1 cellular context compared by ENCODE assay signal in the genomic region with DNA sequence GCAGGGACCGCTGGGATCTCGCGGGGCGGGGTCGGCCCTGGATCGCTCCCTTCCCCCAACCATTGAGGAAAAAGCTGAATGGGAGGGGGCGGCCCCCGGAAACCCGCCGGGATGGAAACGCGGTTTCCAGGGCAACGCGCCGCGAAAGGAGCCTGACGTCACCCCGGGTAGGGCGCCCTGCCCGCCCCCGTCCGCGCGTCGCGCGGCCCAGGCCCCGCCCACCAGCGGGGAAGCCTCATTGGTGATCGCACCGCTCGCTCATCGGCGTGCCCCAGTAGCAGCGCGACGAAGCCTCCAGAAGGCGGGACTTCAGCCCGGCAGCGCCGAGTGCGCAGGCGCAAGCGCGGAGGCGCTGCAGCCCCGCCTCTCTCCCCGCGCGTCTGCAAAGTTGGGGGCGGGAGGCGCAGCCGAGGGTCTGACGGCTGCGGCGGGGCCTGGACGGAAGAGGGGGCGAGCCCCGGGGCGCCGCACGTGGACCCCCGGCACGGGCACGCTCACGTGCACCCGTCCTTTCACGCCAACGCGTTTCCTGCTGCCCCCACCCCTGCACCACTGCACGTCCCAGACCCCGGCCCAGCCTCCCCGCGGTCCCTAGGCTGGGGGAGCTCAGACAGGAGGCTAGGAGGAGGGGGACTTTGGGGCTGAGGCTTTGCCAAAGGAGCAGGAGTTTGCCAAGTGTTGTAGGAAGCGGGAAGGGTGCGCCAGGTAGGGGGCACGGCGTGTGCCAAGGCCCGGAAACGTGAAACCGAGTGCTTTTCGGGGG.
TF ChIP-seq lines count a peak whose summit lies in the region.

No MANE protein-coding gene starts in this region.

TF ChIP-seq in SK-N-SH, 30 proteins besides CTCF, POLR2A, EP300 and RAD21 (continued from another document):
- TF ChIP-seq TAF1 (IDR thresholded peaks at IDR 0.05; ENCODE audit: borderline replicate concordance, low read depth, low read length) (no peak), RCOR1 (IDR thresholded peaks at IDR 0.05; ENCODE audit: low read length) (no peak), EZH2phosphoT487 (IDR thresholded peaks at IDR 0.05; ENCODE audit: borderline replicate concordance, low read depth) (no peak), TEAD4 (IDR thresholded peaks at IDR 0.05; ENCODE audit: borderline replicate concordance, insufficient read depth) (no peak), GABPA (IDR thresholded peaks at IDR 0.05; ENCODE audit: low read depth) (peak; percentile 41; the same call in 1 of the 2 replicates), NRF1 (IDR thresholded peaks at IDR 0.05; ENCODE audit: low read depth, low read length) (peak; percentile 85), NFIC (IDR thresholded peaks at IDR 0.05; ENCODE audit: borderline replicate concordance) (no peak), PBX3 (IDR thresholded peaks at IDR 0.05) (peak; percentile 99), GATA2 (CRISPR knock-in tag; IDR thresholded peaks at IDR 0.05) (no peak), USF1 (IDR thresholded peaks at IDR 0.05; ENCODE audit: borderline replicate concordance, low read depth) (no peak), RFX5 (IDR thresholded peaks at IDR 0.05; ENCODE audit: low read length) (no peak), TCF12 (IDR thresholded peaks at IDR 0.05) (no peak), POLR2AphosphoS5 (IDR thresholded peaks at IDR 0.05; ENCODE audit: low read depth, low read length) (peak; percentile 21; the same call in 1 of the 2 replicates), IRF3 (IDR thresholded peaks at IDR 0.05; ENCODE audit: low read depth, low read length) (peak; percentile 85), SIN3A (IDR thresholded peaks at IDR 0.05; ENCODE audit: borderline replicate concordance, low read depth, low read length) (peak; percentile 64; the same call in 1 of the 2 replicates), JUND (IDR thresholded peaks at IDR 0.05) (no peak), MXI1 (IDR thresholded peaks at IDR 0.05; ENCODE audit: low read depth, low read length) (peak; percentile 74), FOXM1 (IDR thresholded peaks at IDR 0.05; ENCODE audit: low read depth) (no peak), CHD2 (IDR thresholded peaks at IDR 0.05; ENCODE audit: low read length, partially characterized antibody) (peak; percentile 63), YY1 (IDR thresholded peaks at IDR 0.05; ENCODE audit: low read depth) (no peak)
- TF ChIP-seq, protein P1, sequence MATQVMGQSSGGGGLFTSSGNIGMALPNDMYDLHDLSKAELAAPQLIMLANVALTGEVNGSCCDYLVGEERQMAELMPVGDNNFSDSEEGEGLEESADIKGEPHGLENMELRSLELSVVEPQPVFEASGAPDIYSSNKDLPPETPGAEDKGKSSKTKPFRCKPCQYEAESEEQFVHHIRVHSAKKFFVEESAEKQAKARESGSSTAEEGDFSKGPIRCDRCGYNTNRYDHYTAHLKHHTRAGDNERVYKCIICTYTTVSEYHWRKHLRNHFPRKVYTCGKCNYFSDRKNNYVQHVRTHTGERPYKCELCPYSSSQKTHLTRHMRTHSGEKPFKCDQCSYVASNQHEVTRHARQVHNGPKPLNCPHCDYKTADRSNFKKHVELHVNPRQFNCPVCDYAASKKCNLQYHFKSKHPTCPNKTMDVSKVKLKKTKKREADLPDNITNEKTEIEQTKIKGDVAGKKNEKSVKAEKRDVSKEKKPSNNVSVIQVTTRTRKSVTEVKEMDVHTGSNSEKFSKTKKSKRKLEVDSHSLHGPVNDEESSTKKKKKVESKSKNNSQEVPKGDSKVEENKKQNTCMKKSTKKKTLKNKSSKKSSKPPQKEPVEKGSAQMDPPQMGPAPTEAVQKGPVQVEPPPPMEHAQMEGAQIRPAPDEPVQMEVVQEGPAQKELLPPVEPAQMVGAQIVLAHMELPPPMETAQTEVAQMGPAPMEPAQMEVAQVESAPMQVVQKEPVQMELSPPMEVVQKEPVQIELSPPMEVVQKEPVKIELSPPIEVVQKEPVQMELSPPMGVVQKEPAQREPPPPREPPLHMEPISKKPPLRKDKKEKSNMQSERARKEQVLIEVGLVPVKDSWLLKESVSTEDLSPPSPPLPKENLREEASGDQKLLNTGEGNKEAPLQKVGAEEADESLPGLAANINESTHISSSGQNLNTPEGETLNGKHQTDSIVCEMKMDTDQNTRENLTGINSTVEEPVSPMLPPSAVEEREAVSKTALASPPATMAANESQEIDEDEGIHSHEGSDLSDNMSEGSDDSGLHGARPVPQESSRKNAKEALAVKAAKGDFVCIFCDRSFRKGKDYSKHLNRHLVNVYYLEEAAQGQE (IDR thresholded peaks at IDR 0.05; ENCODE audit: low read depth, low read length), result no peak
- TF ChIP-seq, protein P2, sequence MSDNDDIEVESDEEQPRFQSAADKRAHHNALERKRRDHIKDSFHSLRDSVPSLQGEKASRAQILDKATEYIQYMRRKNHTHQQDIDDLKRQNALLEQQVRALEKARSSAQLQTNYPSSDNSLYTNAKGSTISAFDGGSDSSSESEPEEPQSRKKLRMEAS (IDR thresholded peaks at IDR 0.05; ENCODE audit: low read depth), result peak; percentile 36; the same call in 1 of the 2 replicates
